ENCODE assay signal across 2 cellular contexts in genomic region chrX:153216926-153217325, GRCh38.
TF ChIP-seq lines count a peak whose summit lies in the region.

No MANE protein-coding gene starts in this region.

TF ChIP-seq in IMR-90, 13 proteins besides CTCF, POLR2A, EP300 and RAD21:
- TF ChIP-seq USF2 (IDR thresholded peaks at IDR 0.05; ENCODE audit: low read depth, low read length) (no peak), MAZ (IDR thresholded peaks at IDR 0.05; ENCODE audit: borderline replicate concordance, low read depth, low read length) (no peak), MXI1 (IDR thresholded peaks at IDR 0.05; ENCODE audit: borderline replicate concordance, low read depth, low read length) (no peak), CEBPB (IDR thresholded peaks at IDR 0.05; ENCODE audit: low read depth, low read length) (no peak), SMC3 (IDR thresholded peaks at IDR 0.05; ENCODE audit: low read depth, low read length) (no peak), CHD1 (IDR thresholded peaks at IDR 0.05; ENCODE audit: low read depth, low read length) (no peak), BHLHE40 (IDR thresholded peaks at IDR 0.05; ENCODE audit: low read depth, low read length) (no peak), NFE2L2 (IDR thresholded peaks at IDR 0.05; ENCODE audit: low read depth, low read length) (no peak), MAFK (IDR thresholded peaks at IDR 0.05; ENCODE audit: low read depth, low read length) (no peak), RFX5 (IDR thresholded peaks at IDR 0.05; ENCODE audit: low read depth, low read length) (no peak), RCOR1 (IDR thresholded peaks at IDR 0.05; ENCODE audit: insufficient replicate concordance, low read length) (no peak), FOS (IDR thresholded peaks at IDR 0.05; ENCODE audit: low read depth, low read length) (no peak), ELK1 (IDR thresholded peaks at IDR 0.05; ENCODE audit: borderline replicate concordance, low read depth, low read length) (no peak)
TF ChIP-seq in IMR-90: peak in this region for 0.

TF ChIP-seq in K562, 482 proteins besides CTCF, POLR2A, EP300 and RAD21:
- TF ChIP-seq FOSL1 (tag; conservative IDR thresholded peaks at IDR 0.05): peak; percentile 56
- 0 out of 2 replicates have a peak, but pooled peaks have one; percentile 32 for TF ChIP-seq ZNF766 (CRISPR knock-in tag; conservative IDR thresholded peaks at IDR 0.05)
- TF ChIP-seq HDAC2 (IDR thresholded peaks at IDR 0.05): no peak
- no peak for TF ChIP-seq CREB5 (CRISPR knock-in tag; IDR thresholded peaks at IDR 0.05)
- peak; percentile 10; the same call in 1 of the 2 replicates for TF ChIP-seq NFE2 (IDR thresholded peaks at IDR 0.05; ENCODE audit: low read depth)
- TF ChIP-seq SMAD1 (IDR thresholded peaks at IDR 0.05; ENCODE audit: low read depth, low read length, partially characterized antibody): no peak
- TF ChIP-seq TRIM24 (IDR thresholded peaks at IDR 0.05): peak; percentile 29 to 66; a peak in 2 of 4 replicates
- no peak for TF ChIP-seq ZZZ3 (IDR thresholded peaks at IDR 0.05)
- TF ChIP-seq FOS (IDR thresholded peaks at IDR 0.05; ENCODE audit: extremely low read depth, insufficient read length): no peak
- 0 out of 2 replicates have a peak, but pooled peaks have one; percentile 34 for TF ChIP-seq JUND (IDR thresholded peaks at IDR 0.05; ENCODE audit: borderline replicate concordance, low read depth, low read length)
- peak; percentile 75; the same call in 2 of the 3 replicates for TF ChIP-seq JUND (tag; IDR thresholded peaks at IDR 0.05; ENCODE audit: borderline replicate concordance, low read depth, low read length)
- no peak for TF ChIP-seq ETS1 (conservative IDR thresholded peaks at IDR 0.05; ENCODE audit: control insufficient read depth, low read depth, low read length)
- TF ChIP-seq DPF2 (IDR thresholded peaks at IDR 0.05): 0 out of 2 replicates have a peak, but pooled peaks have one; percentile 27
- TF ChIP-seq SMARCA5 (IDR thresholded peaks at IDR 0.05): 0 out of 2 replicates have a peak, but pooled peaks have one; percentile 53
- TF ChIP-seq MTA2 (IDR thresholded peaks at IDR 0.05; ENCODE audit: low read depth): 0 out of 2 replicates have a peak, but pooled peaks have one; percentile 24
- TF ChIP-seq MYNN (IDR thresholded peaks at IDR 0.05): peak; percentile 90
- no peak for TF ChIP-seq MYNN (CRISPR knock-in tag; IDR thresholded peaks at IDR 0.05)
- peak; percentile 43 for TF ChIP-seq ATF3 (IDR thresholded peaks at IDR 0.05)
- TF ChIP-seq ATF3 (CRISPR knock-in tag; conservative IDR thresholded peaks at IDR 0.05): no peak
- no peak for TF ChIP-seq E2F8 (IDR thresholded peaks at IDR 0.05; ENCODE audit: low read depth, partially characterized antibody)
- TF ChIP-seq CC2D1A (IDR thresholded peaks at IDR 0.05): 0 out of 2 replicates have a peak, but pooled peaks have one; percentile 35
- no peak for TF ChIP-seq NFIC (IDR thresholded peaks at IDR 0.05)
- 0 out of 2 replicates have a peak, but pooled peaks have one; percentile 30 for TF ChIP-seq MTA1 (IDR thresholded peaks at IDR 0.05; ENCODE audit: borderline replicate concordance)
- no peak for TF ChIP-seq SNAPC5 (CRISPR knock-in tag; IDR thresholded peaks at IDR 0.05)
- 0 out of 2 replicates have a peak, but pooled peaks have one; percentile 41 for TF ChIP-seq ZBTB5 (IDR thresholded peaks at IDR 0.05)
- TF ChIP-seq C11orf30 (IDR thresholded peaks at IDR 0.05; ENCODE audit: low read depth): peak; percentile 23; the same call in 1 of the 2 replicates
- TF ChIP-seq ZBTB43 (CRISPR knock-in tag; IDR thresholded peaks at IDR 0.05): peak; percentile 99
- TF ChIP-seq TOE1 (IDR thresholded peaks at IDR 0.05; ENCODE audit: borderline replicate concordance): peak; percentile 79
- TF ChIP-seq TOE1 (CRISPR knock-in tag; IDR thresholded peaks at IDR 0.05; ENCODE audit: borderline replicate concordance, low read depth): no peak
- 0 out of 4 replicates have a peak, but pooled peaks of 1 of the 2 experiments have one; percentile 64 for TF ChIP-seq ZNF318 (IDR thresholded peaks at IDR 0.05; ENCODE audit: borderline replicate concordance in 1 of 2, low read depth in 1 of 2)
- 0 out of 2 replicates have a peak, but pooled peaks have one; percentile 35 for TF ChIP-seq THRAP3 (IDR thresholded peaks at IDR 0.05; ENCODE audit: borderline replicate concordance)
- TF ChIP-seq RBM39 (optimal IDR thresholded peaks at IDR 0.05; ENCODE audit: low read depth, low read length): no peak
